11 cellular contexts compared by ENCODE assay signal in the genomic region with DNA sequence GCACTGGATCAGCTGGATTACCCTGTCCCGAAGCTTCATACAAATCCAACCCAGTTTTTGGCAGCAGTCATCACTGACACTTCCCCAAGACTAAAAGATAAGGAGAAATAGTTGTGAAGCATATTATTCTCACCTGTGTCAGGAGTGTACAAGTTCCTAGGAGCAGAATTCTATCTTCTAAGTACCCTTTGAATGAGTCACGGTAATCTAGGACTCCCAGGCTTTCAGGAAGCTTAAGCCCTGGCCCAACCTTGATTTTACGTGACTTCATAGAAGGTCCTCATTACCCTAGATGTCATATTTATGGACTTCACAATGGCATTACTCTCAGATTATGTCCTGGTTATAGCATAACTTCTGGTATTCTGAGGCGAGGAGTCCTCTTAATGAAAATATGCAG.
"Had no signal": no experiment of that assay in that cellular context is flagged by ENCODE, and none has a peak within 500 bp of the region (broad histone marks: within the 10 kb centered on the region; RNA-seq: fewer than 3 reads in every experiment).

No MANE protein-coding gene starts in this region.

- DNase-seq: GM23248, GOT3, H7, H9, HCEC 1CT, HFFc6 had no signal

- H3K4me3 ChIP-seq: GM23248, GM23338, HAP-1 had no signal

- H3K9me3 Mint-ChIP-seq: GM23338, H9, HFFc6 had no signal

- H3K27ac Mint-ChIP-seq: GM23338, H9, HFFc6 had no signal

- H3K4me3 Mint-ChIP-seq: GM23338, H9, HFFc6 had no signal

- ATAC-seq: GM23338, HCT116 had no signal

- H3K9ac ChIP-seq: GM23248 had no signal

- H2AFZ ChIP-seq: GM23248, GM23338 had no signal

- H3K27ac ChIP-seq: GM23248 had no signal

- H3K4me1 ChIP-seq: HAP-1 had no signal

- H3K4me2 ChIP-seq: GM23338 had no signal

- H3K9me3 ChIP-seq: HAP-1 had no signal

- FAIRE-seq: H1, H54 had no signal
